In the genomic region with DNA sequence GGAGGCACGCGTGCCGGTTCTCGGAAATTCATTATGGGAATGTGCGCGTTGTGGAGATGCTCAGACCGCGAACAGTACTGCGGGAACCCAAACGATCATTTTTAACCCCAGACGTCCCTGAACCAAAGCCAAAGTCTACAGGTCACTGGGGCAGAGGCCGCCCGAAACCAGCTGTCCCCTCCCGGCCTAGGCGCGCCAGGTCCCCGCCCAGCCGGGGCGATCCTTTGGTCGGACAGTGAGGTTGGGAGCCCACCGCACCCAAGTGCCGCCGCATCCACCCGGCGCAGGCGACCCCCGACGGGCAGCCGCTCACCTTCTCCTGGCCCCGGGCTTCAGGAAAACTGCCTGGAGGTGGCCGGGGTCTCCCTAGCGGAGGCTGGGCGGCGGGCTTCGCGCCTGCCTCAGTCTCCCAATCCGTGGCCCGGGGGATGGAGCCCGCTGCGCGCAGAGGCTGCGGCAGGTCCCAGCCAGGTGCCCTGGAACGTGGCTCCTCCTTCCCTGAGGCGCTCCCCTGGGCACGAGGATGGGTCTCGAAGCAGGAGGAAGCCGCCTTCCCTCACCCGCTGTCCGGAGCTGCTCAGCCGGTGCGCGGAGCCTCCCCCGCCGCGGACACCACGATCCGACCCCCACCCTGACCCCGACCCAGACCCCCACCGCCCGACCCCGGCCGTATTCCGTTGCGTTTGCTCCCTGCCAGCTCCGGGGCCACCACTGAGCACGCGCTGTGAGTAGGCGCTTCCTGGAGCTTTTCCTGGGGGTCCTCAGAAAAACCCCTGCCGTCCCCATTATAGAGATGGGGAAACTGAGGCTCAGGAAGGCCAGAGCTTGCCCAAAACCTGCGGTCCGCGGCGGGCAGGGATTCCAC, we compare ENCODE assay signal across 1 cellular context.
TF ChIP-seq lines count a peak whose summit lies in the region.

No MANE protein-coding gene starts in this region.

TF ChIP-seq in IMR-90, 13 proteins besides CTCF, POLR2A, EP300 and RAD21:
- TF ChIP-seq BHLHE40 (IDR thresholded peaks at IDR 0.05; ENCODE audit: low read depth, low read length) = no peak
- no peak for TF ChIP-seq RCOR1 (IDR thresholded peaks at IDR 0.05; ENCODE audit: insufficient replicate concordance, low read length)
- TF ChIP-seq, protein P1, sequence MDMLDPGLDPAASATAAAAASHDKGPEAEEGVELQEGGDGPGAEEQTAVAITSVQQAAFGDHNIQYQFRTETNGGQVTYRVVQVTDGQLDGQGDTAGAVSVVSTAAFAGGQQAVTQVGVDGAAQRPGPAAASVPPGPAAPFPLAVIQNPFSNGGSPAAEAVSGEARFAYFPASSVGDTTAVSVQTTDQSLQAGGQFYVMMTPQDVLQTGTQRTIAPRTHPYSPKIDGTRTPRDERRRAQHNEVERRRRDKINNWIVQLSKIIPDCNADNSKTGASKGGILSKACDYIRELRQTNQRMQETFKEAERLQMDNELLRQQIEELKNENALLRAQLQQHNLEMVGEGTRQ (IDR thresholded peaks at IDR 0.05; ENCODE audit: low read depth, low read length) = no peak
- TF ChIP-seq SMC3 (IDR thresholded peaks at IDR 0.05; ENCODE audit: low read depth, low read length) = no peak
- TF ChIP-seq RFX5 (IDR thresholded peaks at IDR 0.05; ENCODE audit: low read depth, low read length) = no peak
- no peak for TF ChIP-seq MXI1 (IDR thresholded peaks at IDR 0.05; ENCODE audit: borderline replicate concordance, low read depth, low read length)
- no peak for TF ChIP-seq NFE2L2 (IDR thresholded peaks at IDR 0.05; ENCODE audit: low read depth, low read length)
- no peak for TF ChIP-seq MAZ (IDR thresholded peaks at IDR 0.05; ENCODE audit: borderline replicate concordance, low read depth, low read length)
- TF ChIP-seq CEBPB (IDR thresholded peaks at IDR 0.05; ENCODE audit: low read depth, low read length) = no peak
- TF ChIP-seq FOS (IDR thresholded peaks at IDR 0.05; ENCODE audit: low read depth, low read length) = no peak
- no peak for TF ChIP-seq MAFK (IDR thresholded peaks at IDR 0.05; ENCODE audit: low read depth, low read length)
- no peak for TF ChIP-seq CHD1 (IDR thresholded peaks at IDR 0.05; ENCODE audit: low read depth, low read length)
- TF ChIP-seq, protein P2, sequence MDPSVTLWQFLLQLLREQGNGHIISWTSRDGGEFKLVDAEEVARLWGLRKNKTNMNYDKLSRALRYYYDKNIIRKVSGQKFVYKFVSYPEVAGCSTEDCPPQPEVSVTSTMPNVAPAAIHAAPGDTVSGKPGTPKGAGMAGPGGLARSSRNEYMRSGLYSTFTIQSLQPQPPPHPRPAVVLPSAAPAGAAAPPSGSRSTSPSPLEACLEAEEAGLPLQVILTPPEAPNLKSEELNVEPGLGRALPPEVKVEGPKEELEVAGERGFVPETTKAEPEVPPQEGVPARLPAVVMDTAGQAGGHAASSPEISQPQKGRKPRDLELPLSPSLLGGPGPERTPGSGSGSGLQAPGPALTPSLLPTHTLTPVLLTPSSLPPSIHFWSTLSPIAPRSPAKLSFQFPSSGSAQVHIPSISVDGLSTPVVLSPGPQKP (IDR thresholded peaks at IDR 0.05; ENCODE audit: borderline replicate concordance, low read depth, low read length) = no peak
